In genomic region chr18:5582054-5582453, GRCh38 we compare ENCODE assay signal across 15 cellular contexts. TPM values are rescaled to one million over a fixed set of nuclear protein-coding genes. Genes with fewer than 3 reads are reported as not detected.
DNase-seq lines count a peak whose midpoint lies in the region; ATAC-seq, FAIRE-seq and TF ChIP-seq lines count a peak whose summit lies in the region.
"Had no signal": no experiment of that assay in that cellular context is flagged by ENCODE, and none has a peak within 500 bp of the region (broad histone marks: within the 10 kb centered on the region; RNA-seq: fewer than 3 reads in every experiment).

No MANE protein-coding gene starts in this region.

- no peak overlapping the region for H3K27ac ChIP-seq in endothelial cell of umbilical vein (ENCODE audit: insufficient read depth, low read depth, low read length)
- H3K27ac ChIP-seq: SJCRH30, WERI-Rb-1 had no signal

- peaks cover 32% of the 10 kb centered on the region for H3K4me1 Mint-ChIP-seq in neural crest cell

- H3K4me3 ChIP-seq in endothelial cell of umbilical vein (replicated peaks in 1 of 3; ENCODE audit: insufficient read depth in 1 of 3, low read depth in 1 of 3, low read length in 3 of 3), result no peak overlapping the region
- H3K4me3 ChIP-seq: adrenal gland, mucosa of descending colon, right atrium auricular region, SJCRH30, stomach had no signal

- no peaks in the 10 kb centered on the region for H3K79me2 ChIP-seq in endothelial cell of umbilical vein (ENCODE audit: control insufficient read depth, insufficient read depth, low read length)

- TF ChIP-seq CTCF in endothelial cell of umbilical vein (IDR thresholded peaks at IDR 0.05; ENCODE audit: extremely low read depth in 1 of 2, insufficient read depth in 1 of 2, low read depth in 1 of 2, low read length in 2 of 2), result no peak
- TF ChIP-seq CTCF in neural crest cell (conservative IDR thresholded peaks at IDR 0.05), result no peak
- TF ChIP-seq CTCF in D721Med (IDR thresholded peaks at IDR 0.05; ENCODE audit: insufficient read depth, missing control alignments), result no peak

- intact Hi-C loops in endothelial cell of umbilical vein (cut with micrococcal nuclease), result loop anchor here (2.0 kb wide), 2 partner anchors 39 to 125 kb away; partner anchors contain the start of gene EPB41L3

- DNase-seq in ELF-1 (ENCODE audit: low read depth, low spot score) (peak; percentile 65), NCI-H69 (lab: John Stamatoyannopoulos, UW) (peak; percentile 51), endothelial cell of umbilical vein (ENCODE audit: low read depth, low spot score) (peak; percentile 40), neural crest cell (ENCODE audit: low read depth, low spot score) (no peak), D721Med (ENCODE audit: insufficient read length, low spot score) (no peak)
- DNase-seq: activated CD8-positive, alpha-beta memory T cell treated with anti-CD3 and anti-CD28 coated beads, Interleukin-2, amount 50 U/mL, for 4 hours; adrenal gland; mucosa of descending colon; stomach; WERI-Rb-1 had no signal

- H3K36me3 ChIP-seq in endothelial cell of umbilical vein (ENCODE audit: control insufficient read depth in 2 of 2, extremely low read depth in 1 of 2, insufficient read depth in 2 of 2, low read length in 2 of 2), result no peaks in the 10 kb centered on the region
- H3K36me3 ChIP-seq: adrenal gland, right atrium auricular region, SJCRH30, stomach, WERI-Rb-1 had no signal

- no peaks in the 10 kb centered on the region for H4K20me1 ChIP-seq in endothelial cell of umbilical vein (replicated peaks; ENCODE audit: control insufficient read depth, extremely low read depth, insufficient read depth, low read length)

- FAIRE-seq in endothelial cell of umbilical vein (lab: Jason Lieb, UNC), result no peak
- FAIRE-seq in D721Med (lab: Jason Lieb, UNC), result no peak

- no peaks in the 10 kb centered on the region for H3K9me1 ChIP-seq in endothelial cell of umbilical vein (replicated peaks; ENCODE audit: control insufficient read depth, extremely low read depth, insufficient read depth, low read length)

- H3K27me3 ChIP-seq in endothelial cell of umbilical vein (ENCODE audit: control insufficient read depth in 2 of 2, insufficient read depth in 2 of 2, low read length in 2 of 2), result no peaks in the 10 kb centered on the region
- H3K27me3 ChIP-seq: adrenal gland, right atrium auricular region, SJCRH30, stomach had no signal

- no peak overlapping the region for H3K9ac ChIP-seq in endothelial cell of umbilical vein (replicated peaks; ENCODE audit: extremely low read depth, insufficient read depth, low read length)

- dilution Hi-C loops in endothelial cell of umbilical vein (cut with MboI; ENCODE audit: extremely low pct_ligation_motif_present, low sequenced_read_pairs), result no loop called here

- no peak overlapping the region for H3K4me2 ChIP-seq in endothelial cell of umbilical vein (ENCODE audit: insufficient read depth, low read length)

- H3K27ac Mint-ChIP-seq in neural crest cell (ENCODE audit: unreplicated experiment), result peak overlapping the region; percentile 9

- H3K9me3 ChIP-seq in endothelial cell of umbilical vein (replicated peaks; ENCODE audit: control insufficient read depth, insufficient read depth, low read length), result no peaks in the 10 kb centered on the region
- H3K9me3 ChIP-seq: adrenal gland, mucosa of descending colon, right atrium auricular region, SJCRH30, stomach had no signal

- no peaks in the 10 kb centered on the region for H3K9me3 Mint-ChIP-seq in neural crest cell

- peak overlapping the region; percentile 46 for H2AFZ ChIP-seq in endothelial cell of umbilical vein (ENCODE audit: low read depth, low read length)

- H3K36me3 Mint-ChIP-seq in neural crest cell (ENCODE audit: low read depth), result no peaks in the 10 kb centered on the region

- H3K4me3 Mint-ChIP-seq in neural crest cell, result no peak overlapping the region

- ATAC-seq in GM18502 (IDR thresholded peaks at IDR 0.05; ENCODE audit: poor library complexity, unreplicated experiment) (no peak), GM21786 (IDR thresholded peaks at IDR 0.05; ENCODE audit: unreplicated experiment) (no peak), HG02759 (IDR thresholded peaks at IDR 0.05; ENCODE audit: unreplicated experiment) (no peak)
- ATAC-seq: mucosa of descending colon had no signal

- POLR2A ChIA-PET in endothelial cell of umbilical vein (lab: Charles Lee), result no interaction called here

- peaks cover 31% of the 10 kb centered on the region for H3K4me1 ChIP-seq in endothelial cell of umbilical vein (ENCODE audit: control insufficient read depth, extremely low read depth, insufficient read depth, low read length)
- H3K4me1 ChIP-seq: adrenal gland, SJCRH30, stomach had no signal

- no TSS peak for BruUV-seq in endothelial cell of umbilical vein (replicated peaks; lab: Mats Ljungman, UMichigan)

- no peak for TF ChIP-seq POLR2A in endothelial cell of umbilical vein (IDR thresholded peaks at IDR 0.05; ENCODE audit: low read depth, low read length)

- CTCF ChIA-PET in endothelial cell of umbilical vein (lab: Charles Lee), result interaction anchor here (0.9 to 2.0 kb wide), 3 partner anchors 12 to 126 kb away, joined by 3 to 9 read pairs (median 3); no protein-coding TSS in a partner anchor

- H3K27me3 Mint-ChIP-seq in neural crest cell (ENCODE audit: low read depth), result no peaks in the 10 kb centered on the region

TF ChIP-seq in endothelial cell of umbilical vein, 7 proteins besides CTCF, POLR2A, EP300 and RAD21:
- TF ChIP-seq FOS (IDR thresholded peaks at IDR 0.05; ENCODE audit: borderline replicate concordance, insufficient read depth, low read length), result no peak
- TF ChIP-seq, protein P1, sequence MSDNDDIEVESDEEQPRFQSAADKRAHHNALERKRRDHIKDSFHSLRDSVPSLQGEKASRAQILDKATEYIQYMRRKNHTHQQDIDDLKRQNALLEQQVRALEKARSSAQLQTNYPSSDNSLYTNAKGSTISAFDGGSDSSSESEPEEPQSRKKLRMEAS (IDR thresholded peaks at IDR 0.05; ENCODE audit: insufficient read depth, insufficient read length), result no peak
- no peak for TF ChIP-seq JUN (IDR thresholded peaks at IDR 0.05; ENCODE audit: borderline replicate concordance, insufficient read depth, insufficient read length, low read depth)
- TF ChIP-seq GATA2 (IDR thresholded peaks at IDR 0.05; ENCODE audit: insufficient read depth, insufficient read length, low read depth, low read length), result no peak
- TF ChIP-seq POLR2AphosphoS5 (IDR thresholded peaks at IDR 0.05; ENCODE audit: insufficient read depth, low read depth, low read length), result no peak

RNA-seq across cellular contexts. Expression of gene EPB41L3, which starts 38.3 kb away (rescaled TPM):
- total RNA-seq in endothelial cell of umbilical vein (114 and 154 TPM in 2 replicates), neural crest cell (12.4 and 13.1 TPM in 2 replicates)
- polyA plus RNA-seq in endothelial cell of umbilical vein, result 29.5 and 38.9 TPM in 2 replicates
- 54.0 and 54.4 TPM in 2 replicates for polyA plus RNA-seq in endothelial cell of umbilical vein (2011; cell fraction: cytosol; rRNA removed)
- polyA plus RNA-seq in endothelial cell of umbilical vein (2011; cell fraction: nucleus; rRNA removed), result 97.6 and 143 TPM in 2 replicates
- 131 and 136 TPM in 2 replicates for polyA plus RNA-seq in endothelial cell of umbilical vein (2012)
- 98.9 and 114 TPM in 2 replicates for polyA minus RNA-seq in endothelial cell of umbilical vein
- not detected for polyA minus RNA-seq in endothelial cell of umbilical vein (2011; cell fraction: cytosol; rRNA and poly(A)+ RNA removed)
- 141 and 155 TPM in 2 replicates for polyA minus RNA-seq in endothelial cell of umbilical vein (2011; cell fraction: nucleus; rRNA and poly(A)+ RNA removed)
- total RNA-seq: SJCRH30 had no signal

Comparison
In these comparisons a context has a peak if more than half of its experiments do, and no peak if none do; other contexts are left out.
1. DNase-seq: peak in ELF-1 (single experiment), NCI-H69 (single experiment) and endothelial cell of umbilical vein (single experiment); none in neural crest cell (single experiment) and D721Med (single experiment).